1 cellular context compared by ENCODE assay signal in the genomic region with DNA sequence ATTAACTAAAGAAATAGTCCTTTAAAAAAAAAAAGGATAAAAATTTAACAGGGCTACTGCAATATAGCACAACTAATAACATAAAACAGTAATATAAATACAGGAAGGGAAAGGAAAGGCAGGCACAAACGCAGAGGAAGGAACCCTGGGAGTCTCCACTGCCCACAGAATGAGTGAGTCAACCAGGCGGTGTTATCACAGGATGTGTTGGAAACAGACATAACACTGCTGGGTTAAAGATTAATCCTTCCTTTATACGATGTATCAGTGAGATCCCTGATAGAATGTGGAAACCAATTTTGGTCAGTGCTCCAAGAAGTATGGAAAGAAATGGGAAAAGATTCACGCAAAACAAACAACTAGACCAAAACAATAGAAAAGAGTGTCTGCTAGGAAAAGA.
A peak's percentile ranks its signal among the peaks of the same experiment; 100 is the strongest.
TF ChIP-seq lines count a peak whose summit lies in the region.

No MANE protein-coding gene starts in this region.

TF ChIP-seq in K562, 482 proteins besides CTCF, POLR2A, EP300 and RAD21 (continued from another document):
- TF ChIP-seq, protein P1, sequence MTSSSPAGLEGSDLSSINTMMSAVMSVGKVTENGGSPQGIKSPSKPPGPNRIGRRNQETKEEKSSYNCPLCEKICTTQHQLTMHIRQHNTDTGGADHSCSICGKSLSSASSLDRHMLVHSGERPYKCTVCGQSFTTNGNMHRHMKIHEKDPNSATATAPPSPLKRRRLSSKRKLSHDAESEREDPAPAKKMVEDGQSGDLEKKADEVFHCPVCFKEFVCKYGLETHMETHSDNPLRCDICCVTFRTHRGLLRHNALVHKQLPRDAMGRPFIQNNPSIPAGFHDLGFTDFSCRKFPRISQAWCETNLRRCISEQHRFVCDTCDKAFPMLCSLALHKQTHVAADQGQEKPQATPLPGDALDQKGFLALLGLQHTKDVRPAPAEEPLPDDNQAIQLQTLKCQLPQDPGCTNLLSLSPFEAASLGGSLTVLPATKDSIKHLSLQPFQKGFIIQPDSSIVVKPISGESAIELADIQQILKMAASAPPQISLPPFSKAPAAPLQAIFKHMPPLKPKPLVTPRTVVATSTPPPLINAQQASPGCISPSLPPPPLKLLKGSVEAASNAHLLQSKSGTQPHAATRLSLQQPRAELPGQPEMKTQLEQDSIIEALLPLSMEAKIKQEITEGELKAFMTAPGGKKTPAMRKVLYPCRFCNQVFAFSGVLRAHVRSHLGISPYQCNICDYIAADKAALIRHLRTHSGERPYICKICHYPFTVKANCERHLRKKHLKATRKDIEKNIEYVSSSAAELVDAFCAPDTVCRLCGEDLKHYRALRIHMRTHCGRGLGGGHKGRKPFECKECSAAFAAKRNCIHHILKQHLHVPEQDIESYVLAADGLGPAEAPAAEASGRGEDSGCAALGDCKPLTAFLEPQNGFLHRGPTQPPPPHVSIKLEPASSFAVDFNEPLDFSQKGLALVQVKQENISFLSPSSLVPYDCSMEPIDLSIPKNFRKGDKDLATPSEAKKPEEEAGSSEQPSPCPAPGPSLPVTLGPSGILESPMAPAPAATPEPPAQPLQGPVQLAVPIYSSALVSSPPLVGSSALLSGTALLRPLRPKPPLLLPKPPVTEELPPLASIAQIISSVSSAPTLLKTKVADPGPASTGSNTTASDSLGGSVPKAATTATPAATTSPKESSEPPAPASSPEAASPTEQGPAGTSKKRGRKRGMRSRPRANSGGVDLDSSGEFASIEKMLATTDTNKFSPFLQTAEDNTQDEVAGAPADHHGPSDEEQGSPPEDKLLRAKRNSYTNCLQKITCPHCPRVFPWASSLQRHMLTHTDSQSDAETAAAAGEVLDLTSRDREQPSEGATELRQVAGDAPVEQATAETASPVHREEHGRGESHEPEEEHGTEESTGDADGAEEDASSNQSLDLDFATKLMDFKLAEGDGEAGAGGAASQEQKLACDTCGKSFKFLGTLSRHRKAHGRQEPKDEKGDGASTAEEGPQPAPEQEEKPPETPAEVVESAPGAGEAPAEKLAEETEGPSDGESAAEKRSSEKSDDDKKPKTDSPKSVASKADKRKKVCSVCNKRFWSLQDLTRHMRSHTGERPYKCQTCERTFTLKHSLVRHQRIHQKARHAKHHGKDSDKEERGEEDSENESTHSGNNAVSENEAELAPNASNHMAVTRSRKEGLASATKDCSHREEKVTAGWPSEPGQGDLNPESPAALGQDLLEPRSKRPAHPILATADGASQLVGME (CRISPR knock-in tag; IDR thresholded peaks at IDR 0.05), result no peak
- TF ChIP-seq OTX1 (CRISPR knock-in tag; IDR thresholded peaks at IDR 0.05), result no peak
- TF ChIP-seq SLC30A9 (CRISPR knock-in tag; IDR thresholded peaks at IDR 0.05), result no peak
- TF ChIP-seq ZNF408 (CRISPR knock-in tag; IDR thresholded peaks at IDR 0.05; ENCODE audit: low read depth), result no peak
- TF ChIP-seq TCF7L2 (IDR thresholded peaks at IDR 0.05; ENCODE audit: low read depth, low read length), result no peak
- TF ChIP-seq, protein P2, sequence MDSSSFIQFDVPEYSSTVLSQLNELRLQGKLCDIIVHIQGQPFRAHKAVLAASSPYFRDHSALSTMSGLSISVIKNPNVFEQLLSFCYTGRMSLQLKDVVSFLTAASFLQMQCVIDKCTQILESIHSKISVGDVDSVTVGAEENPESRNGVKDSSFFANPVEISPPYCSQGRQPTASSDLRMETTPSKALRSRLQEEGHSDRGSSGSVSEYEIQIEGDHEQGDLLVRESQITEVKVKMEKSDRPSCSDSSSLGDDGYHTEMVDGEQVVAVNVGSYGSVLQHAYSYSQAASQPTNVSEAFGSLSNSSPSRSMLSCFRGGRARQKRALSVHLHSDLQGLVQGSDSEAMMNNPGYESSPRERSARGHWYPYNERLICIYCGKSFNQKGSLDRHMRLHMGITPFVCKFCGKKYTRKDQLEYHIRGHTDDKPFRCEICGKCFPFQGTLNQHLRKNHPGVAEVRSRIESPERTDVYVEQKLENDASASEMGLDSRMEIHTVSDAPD (CRISPR knock-in tag; IDR thresholded peaks at IDR 0.05), result no peak
- TF ChIP-seq, protein P3, sequence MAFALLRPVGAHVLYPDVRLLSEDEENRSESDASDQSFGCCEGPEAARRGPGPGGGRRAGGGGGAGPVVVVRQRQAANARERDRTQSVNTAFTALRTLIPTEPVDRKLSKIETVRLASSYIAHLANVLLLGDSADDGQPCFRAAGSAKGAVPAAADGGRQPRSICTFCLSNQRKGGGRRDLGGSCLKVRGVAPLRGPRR (CRISPR knock-in tag; IDR thresholded peaks at IDR 0.05), result no peak
- no peak for TF ChIP-seq EWSR1 (IDR thresholded peaks at IDR 0.05; ENCODE audit: borderline replicate concordance, low read depth, partially characterized antibody)
- TF ChIP-seq ZNF717 (CRISPR knock-in tag; IDR thresholded peaks at IDR 0.05), result no peak
- TF ChIP-seq, protein P4, sequence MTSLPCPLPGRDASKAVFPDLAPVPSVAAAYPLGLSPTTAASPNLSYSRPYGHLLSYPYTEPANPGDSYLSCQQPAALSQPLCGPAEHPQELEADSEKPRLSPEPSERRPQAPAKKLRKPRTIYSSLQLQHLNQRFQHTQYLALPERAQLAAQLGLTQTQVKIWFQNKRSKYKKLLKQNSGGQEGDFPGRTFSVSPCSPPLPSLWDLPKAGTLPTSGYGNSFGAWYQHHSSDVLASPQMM (CRISPR knock-in tag; IDR thresholded peaks at IDR 0.05), result no peak
- TF ChIP-seq ZNF143 (CRISPR knock-in tag; IDR thresholded peaks at IDR 0.05), result no peak
- TF ChIP-seq ZNF274 (IDR thresholded peaks at IDR 0.05; ENCODE audit: borderline replicate concordance, low read depth, low read length), result no peak
- no peak for TF ChIP-seq MAFG (tag; conservative IDR thresholded peaks at IDR 0.05)
- no peak for TF ChIP-seq SRSF3 (IDR thresholded peaks at IDR 0.05; ENCODE audit: insufficient read depth, low read length)
- no peak for TF ChIP-seq DNMT1 (IDR thresholded peaks at IDR 0.05)
- TF ChIP-seq, protein P5, sequence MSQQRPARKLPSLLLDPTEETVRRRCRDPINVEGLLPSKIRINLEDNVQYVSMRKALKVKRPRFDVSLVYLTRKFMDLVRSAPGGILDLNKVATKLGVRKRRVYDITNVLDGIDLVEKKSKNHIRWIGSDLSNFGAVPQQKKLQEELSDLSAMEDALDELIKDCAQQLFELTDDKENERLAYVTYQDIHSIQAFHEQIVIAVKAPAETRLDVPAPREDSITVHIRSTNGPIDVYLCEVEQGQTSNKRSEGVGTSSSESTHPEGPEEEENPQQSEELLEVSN (IDR thresholded peaks at IDR 0.05; ENCODE audit: borderline replicate concordance in 1 of 2, extremely low read depth in 1 of 2, insufficient read depth in 1 of 2, insufficient read length in 1 of 2, low read depth in 1 of 2, low read length in 1 of 2, poor library complexity in 1 of 2, severe bottlenecking in 1 of 2), result no peak
- TF ChIP-seq FOXK1 (CRISPR knock-in tag; IDR thresholded peaks at IDR 0.05; ENCODE audit: borderline replicate concordance), result no peak
- TF ChIP-seq PHF8 (IDR thresholded peaks at IDR 0.05; ENCODE audit: borderline replicate concordance, low read length), result no peak
- TF ChIP-seq MCM5 (IDR thresholded peaks at IDR 0.05; ENCODE audit: low read depth), result no peak
- TF ChIP-seq ETV5 (CRISPR knock-in tag; IDR thresholded peaks at IDR 0.05; ENCODE audit: low read depth), result peak; percentile 59; the same call in 1 of the 2 replicates
- TF ChIP-seq ZNF778 (CRISPR knock-in tag; IDR thresholded peaks at IDR 0.05), result no peak
- TF ChIP-seq DACH1 (IDR thresholded peaks at IDR 0.05; ENCODE audit: partially characterized antibody), result no peak
- no peak for TF ChIP-seq EGR1 (conservative IDR thresholded peaks at IDR 0.05)
- 0 out of 2 replicates have a peak, but pooled peaks have one; percentile 10 for TF ChIP-seq NFIC (IDR thresholded peaks at IDR 0.05)
- TF ChIP-seq ZNF263 (CRISPR knock-in tag; IDR thresholded peaks at IDR 0.05; ENCODE audit: borderline replicate concordance), result no peak
- TF ChIP-seq XRCC4 (IDR thresholded peaks at IDR 0.05; ENCODE audit: extremely low read depth, insufficient read depth, insufficient read length), result no peak
- TF ChIP-seq ILK (tag; IDR thresholded peaks at IDR 0.05; ENCODE audit: borderline replicate concordance, low read depth), result no peak
- no peak for TF ChIP-seq ZNF76 (CRISPR knock-in tag; IDR thresholded peaks at IDR 0.05; ENCODE audit: borderline replicate concordance)
- TF ChIP-seq, protein P6, sequence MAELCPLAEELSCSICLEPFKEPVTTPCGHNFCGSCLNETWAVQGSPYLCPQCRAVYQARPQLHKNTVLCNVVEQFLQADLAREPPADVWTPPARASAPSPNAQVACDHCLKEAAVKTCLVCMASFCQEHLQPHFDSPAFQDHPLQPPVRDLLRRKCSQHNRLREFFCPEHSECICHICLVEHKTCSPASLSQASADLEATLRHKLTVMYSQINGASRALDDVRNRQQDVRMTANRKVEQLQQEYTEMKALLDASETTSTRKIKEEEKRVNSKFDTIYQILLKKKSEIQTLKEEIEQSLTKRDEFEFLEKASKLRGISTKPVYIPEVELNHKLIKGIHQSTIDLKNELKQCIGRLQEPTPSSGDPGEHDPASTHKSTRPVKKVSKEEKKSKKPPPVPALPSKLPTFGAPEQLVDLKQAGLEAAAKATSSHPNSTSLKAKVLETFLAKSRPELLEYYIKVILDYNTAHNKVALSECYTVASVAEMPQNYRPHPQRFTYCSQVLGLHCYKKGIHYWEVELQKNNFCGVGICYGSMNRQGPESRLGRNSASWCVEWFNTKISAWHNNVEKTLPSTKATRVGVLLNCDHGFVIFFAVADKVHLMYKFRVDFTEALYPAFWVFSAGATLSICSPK (IDR thresholded peaks at IDR 0.05; ENCODE audit: borderline replicate concordance), result no peak
- TF ChIP-seq HDGF (IDR thresholded peaks at IDR 0.05), result no peak
- TF ChIP-seq PRPF4 (IDR thresholded peaks at IDR 0.05; ENCODE audit: insufficient read depth, low read depth, low read length, poor library complexity, severe bottlenecking), result no peak
- TF ChIP-seq, protein P7, sequence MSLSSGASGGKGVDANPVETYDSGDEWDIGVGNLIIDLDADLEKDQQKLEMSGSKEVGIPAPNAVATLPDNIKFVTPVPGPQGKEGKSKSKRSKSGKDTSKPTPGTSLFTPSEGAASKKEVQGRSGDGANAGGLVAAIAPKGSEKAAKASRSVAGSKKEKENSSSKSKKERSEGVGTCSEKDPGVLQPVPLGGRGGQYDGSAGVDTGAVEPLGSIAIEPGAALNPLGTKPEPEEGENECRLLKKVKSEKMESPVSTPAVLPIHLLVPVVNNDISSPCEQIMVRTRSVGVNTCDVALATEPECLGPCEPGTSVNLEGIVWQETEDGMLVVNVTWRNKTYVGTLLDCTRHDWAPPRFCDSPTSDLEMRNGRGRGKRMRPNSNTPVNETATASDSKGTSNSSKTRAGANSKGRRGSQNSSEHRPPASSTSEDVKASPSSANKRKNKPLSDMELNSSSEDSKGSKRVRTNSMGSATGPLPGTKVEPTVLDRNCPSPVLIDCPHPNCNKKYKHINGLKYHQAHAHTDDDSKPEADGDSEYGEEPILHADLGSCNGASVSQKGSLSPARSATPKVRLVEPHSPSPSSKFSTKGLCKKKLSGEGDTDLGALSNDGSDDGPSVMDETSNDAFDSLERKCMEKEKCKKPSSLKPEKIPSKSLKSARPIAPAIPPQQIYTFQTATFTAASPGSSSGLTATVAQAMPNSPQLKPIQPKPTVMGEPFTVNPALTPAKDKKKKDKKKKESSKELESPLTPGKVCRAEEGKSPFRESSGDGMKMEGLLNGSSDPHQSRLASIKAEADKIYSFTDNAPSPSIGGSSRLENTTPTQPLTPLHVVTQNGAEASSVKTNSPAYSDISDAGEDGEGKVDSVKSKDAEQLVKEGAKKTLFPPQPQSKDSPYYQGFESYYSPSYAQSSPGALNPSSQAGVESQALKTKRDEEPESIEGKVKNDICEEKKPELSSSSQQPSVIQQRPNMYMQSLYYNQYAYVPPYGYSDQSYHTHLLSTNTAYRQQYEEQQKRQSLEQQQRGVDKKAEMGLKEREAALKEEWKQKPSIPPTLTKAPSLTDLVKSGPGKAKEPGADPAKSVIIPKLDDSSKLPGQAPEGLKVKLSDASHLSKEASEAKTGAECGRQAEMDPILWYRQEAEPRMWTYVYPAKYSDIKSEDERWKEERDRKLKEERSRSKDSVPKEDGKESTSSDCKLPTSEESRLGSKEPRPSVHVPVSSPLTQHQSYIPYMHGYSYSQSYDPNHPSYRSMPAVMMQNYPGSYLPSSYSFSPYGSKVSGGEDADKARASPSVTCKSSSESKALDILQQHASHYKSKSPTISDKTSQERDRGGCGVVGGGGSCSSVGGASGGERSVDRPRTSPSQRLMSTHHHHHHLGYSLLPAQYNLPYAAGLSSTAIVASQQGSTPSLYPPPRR (CRISPR knock-in tag; IDR thresholded peaks at IDR 0.05; ENCODE audit: borderline replicate concordance), result no peak
- TF ChIP-seq NFE2 (IDR thresholded peaks at IDR 0.05; ENCODE audit: low read depth), result no peak
- peak; percentile 25 for TF ChIP-seq FOS (IDR thresholded peaks at IDR 0.05; ENCODE audit: extremely low read depth, insufficient read length)
- no peak for TF ChIP-seq XRCC3 (IDR thresholded peaks at IDR 0.05)
- no peak for TF ChIP-seq ZFP36 (IDR thresholded peaks at IDR 0.05; ENCODE audit: low read depth, low read length, partially characterized antibody)
- no peak for TF ChIP-seq POLR3A (IDR thresholded peaks at IDR 0.05; ENCODE audit: borderline replicate concordance, extremely low read depth, insufficient read depth, insufficient read length)
- TF ChIP-seq CXXC5 (CRISPR knock-in tag; IDR thresholded peaks at IDR 0.05), result no peak
- TF ChIP-seq ZNF324 (CRISPR knock-in tag; IDR thresholded peaks at IDR 0.05), result no peak
TF ChIP-seq in K562: peak in this region for 34.
